Comparison of ENCODE assay signal across 17 cellular contexts in genomic region chr15:92100751-92101150, GRCh38.
"Had no signal": no experiment of that assay in that cellular context is flagged by ENCODE, and none has a peak within 500 bp of the region (broad histone marks: within the 10 kb centered on the region; RNA-seq: fewer than 3 reads in every experiment).

No MANE protein-coding gene starts in this region.

- H3K4me3 ChIP-seq: esophagus squamous epithelium, lung, prostate gland, right lobe of liver had no signal

- H3K4me1 ChIP-seq: prostate gland, right lobe of liver had no signal

- H3K4me3 Mint-ChIP-seq: dendritic cell treated with granulocyte-macrophage colony-stimulating factor and Interleukin-4, amounts not matched to agents 40 ng/mL and 50 ng/mL, for 4 days; nephron progenitor cell; stimulated activated memory B cell treated with anti-CD40 and anti-IgM and Interleukin-4, amounts not matched to agents 10 μg/mL and 1 μg/mL and 100 μg/mL, for 72 hours had no signal

- H3K79me2 ChIP-seq: parathyroid adenoma had no signal

- H3K36me3 Mint-ChIP-seq: stimulated activated memory B cell treated with anti-CD40 and anti-IgM and Interleukin-4, amounts not matched to agents 10 μg/mL and 1 μg/mL and 100 μg/mL, for 72 hours had no signal

- H3K9me3 ChIP-seq: esophagus squamous epithelium, prostate gland, right lobe of liver had no signal

- H3K27ac ChIP-seq: esophagus squamous epithelium, parathyroid adenoma, prostate gland, right lobe of liver had no signal

- H3K27ac Mint-ChIP-seq: dendritic cell treated with granulocyte-macrophage colony-stimulating factor and Interleukin-4, amounts not matched to agents 40 ng/mL and 50 ng/mL, for 4 days; nephron progenitor cell had no signal

- DNase-seq: esophagus squamous epithelium; foreskin fibroblast; left colon; left ventricle myocardium superior; mesenchymal stem cell; midbrain; nephron progenitor cell; retina; right lobe of liver; stimulated activated CD4-positive, alpha-beta T cell treated with anti-CD3 and anti-CD28 coated beads, Interleukin-4, amount 100 ng/mL, for 1 hour; stimulated activated CD8-positive, alpha-beta memory T cell treated with anti-CD3 and anti-CD28 coated beads, Interleukin-4, amount 100 ng/mL, for 48 hours; trophoblast cell had no signal

- H2AFZ ChIP-seq: parathyroid adenoma had no signal

- H3K27me3 ChIP-seq: esophagus squamous epithelium, right lobe of liver had no signal

- H3K27me3 Mint-ChIP-seq: dendritic cell treated with granulocyte-macrophage colony-stimulating factor and Interleukin-4, amounts not matched to agents 40 ng/mL and 50 ng/mL, for 4 days had no signal

- H3K9me3 Mint-ChIP-seq: dendritic cell treated with granulocyte-macrophage colony-stimulating factor and Interleukin-4, amounts not matched to agents 40 ng/mL and 50 ng/mL, for 4 days; nephron progenitor cell; stimulated activated memory B cell treated with anti-CD40 and anti-IgM and Interleukin-4, amounts not matched to agents 10 μg/mL and 1 μg/mL and 100 μg/mL, for 72 hours had no signal

- ATAC-seq: left colon; left ventricle myocardium superior; right lobe of liver; stimulated activated memory B cell treated with anti-CD40 and anti-IgM and Interleukin-4, amounts not matched to agents 10 μg/mL and 1 μg/mL and 100 μg/mL, for 72 hours had no signal

- H3K9ac ChIP-seq: parathyroid adenoma had no signal

- H3K36me3 ChIP-seq: prostate gland, right lobe of liver had no signal
